ENCODE assay signal across 26 cellular contexts in genomic region chr4:88952081-88952480, GRCh38.
A peak's percentile ranks its signal among the peaks of the same experiment; 100 is the strongest.
DNase-seq lines count a peak whose midpoint lies in the region; ATAC-seq and TF ChIP-seq lines count a peak whose summit lies in the region.
"Had no signal": no experiment of that assay in that cellular context is flagged by ENCODE, and none has a peak within 500 bp of the region (broad histone marks: within the 10 kb centered on the region; RNA-seq: fewer than 3 reads in every experiment).

No MANE protein-coding gene starts in this region.

- no peaks in the 10 kb centered on the region for H3K27me3 Mint-ChIP-seq in activated naive CD4-positive, alpha-beta T cell treated with anti-CD3 and anti-CD28 coated beads, Interleukin-2, amount 10 ng/mL, durations not matched to agents 7 days and 5 days
- no peaks in the 10 kb centered on the region for H3K27me3 Mint-ChIP-seq in activated naive CD4-positive, alpha-beta T cell treated with anti-CD3 and anti-CD28 coated beads for 36 hours (ENCODE audit: low read depth)
- H3K27me3 Mint-ChIP-seq in immature natural killer cell (ENCODE audit: low read depth in 3 of 3) = peaks cover 0 to 4% (median 2%) of the 10 kb centered on the region in 3 donors
- H3K27me3 Mint-ChIP-seq: CD4-positive, alpha-beta T cell had no signal

- CTCF ChIA-PET in activated naive CD4-positive, alpha-beta T cell treated with anti-CD3 and anti-CD28 coated beads, Interleukin-2, amount 10 ng/mL, durations not matched to agents 7 days and 5 days (lab: Charles Lee) = no interaction called here
- CTCF ChIA-PET in activated naive CD4-positive, alpha-beta T cell treated with anti-CD3 and anti-CD28 coated beads for 36 hours (lab: Charles Lee) = interaction anchor here (1.1 kb wide), 1 partner anchor 79 kb away, joined by 3 read pairs; no protein-coding TSS in a partner anchor

- H3K27ac Mint-ChIP-seq in activated naive CD4-positive, alpha-beta T cell treated with anti-CD3 and anti-CD28 coated beads, Interleukin-2, amount 10 ng/mL, durations not matched to agents 7 days and 5 days = peak overlapping the region; percentile 78
- H3K27ac Mint-ChIP-seq in activated naive CD4-positive, alpha-beta T cell treated with anti-CD3 and anti-CD28 coated beads for 36 hours = no peak overlapping the region
- no peak overlapping the region for H3K27ac Mint-ChIP-seq in immature natural killer cell
- H3K27ac Mint-ChIP-seq: CD4-positive, alpha-beta T cell had no signal

- H3K36me3 ChIP-seq in hepatocyte (replicated peaks; ENCODE audit: insufficient read depth, low read depth) = no peaks in the 10 kb centered on the region
- H3K36me3 ChIP-seq in thoracic aorta = no peaks in the 10 kb centered on the region
- H3K36me3 ChIP-seq: BLaER1 had no signal

- ATAC-seq in thoracic aorta (ENCODE audit: insufficient number of reproducible peaks, low FRiP score, low read depth) = no peak
- ATAC-seq in HG03045 (IDR thresholded peaks at IDR 0.05; ENCODE audit: unreplicated experiment) = no peak
- ATAC-seq: GM12878 had no signal

- H3K4me2 ChIP-seq in hepatocyte = no peak overlapping the region
- H3K4me2 ChIP-seq: BLaER1, PC-9 had no signal

- no peak overlapping the region for H3K4me3 Mint-ChIP-seq in activated naive CD4-positive, alpha-beta T cell treated with anti-CD3 and anti-CD28 coated beads, Interleukin-2, amount 10 ng/mL, durations not matched to agents 7 days and 5 days
- H3K4me3 Mint-ChIP-seq in activated naive CD4-positive, alpha-beta T cell treated with anti-CD3 and anti-CD28 coated beads for 36 hours = no peak overlapping the region
- no peak overlapping the region for H3K4me3 Mint-ChIP-seq in immature natural killer cell
- H3K4me3 Mint-ChIP-seq: CD4-positive, alpha-beta T cell had no signal

- H3K9me2 ChIP-seq in hepatocyte (replicated peaks; ENCODE audit: insufficient read depth) = no peaks in the 10 kb centered on the region

- H3K9me3 ChIP-seq in hepatocyte (ENCODE audit: low read depth) (no peaks in the 10 kb centered on the region), thoracic aorta (no peaks in the 10 kb centered on the region)
- H3K9me3 ChIP-seq: BLaER1 had no signal

- peaks cover 80% of the 10 kb centered on the region for H3K4me1 Mint-ChIP-seq in activated naive CD4-positive, alpha-beta T cell treated with anti-CD3 and anti-CD28 coated beads, Interleukin-2, amount 10 ng/mL, durations not matched to agents 7 days and 5 days
- peaks cover 17% of the 10 kb centered on the region for H3K4me1 Mint-ChIP-seq in activated naive CD4-positive, alpha-beta T cell treated with anti-CD3 and anti-CD28 coated beads for 36 hours (ENCODE audit: low read depth)
- no peaks in the 10 kb centered on the region for H3K4me1 Mint-ChIP-seq in immature natural killer cell

- TF ChIP-seq CTCF in hepatocyte (IDR thresholded peaks at IDR 0.05; ENCODE audit: poor library complexity) (no peak), thoracic aorta (IDR thresholded peaks at IDR 0.05) (no peak)

- no peak for DNase-seq in activated naive CD4-positive, alpha-beta T cell treated with anti-CD3 and anti-CD28 coated beads, Interleukin-2, amount 10 ng/mL, durations not matched to agents 7 days and 5 days
- DNase-seq in activated naive CD4-positive, alpha-beta T cell treated with anti-CD3 and anti-CD28 coated beads for 36 hours = no peak
- DNase-seq in hepatocyte (ENCODE audit: low spot score) (no peak), thoracic aorta (ENCODE audit: low spot score) (no peak), immature natural killer cell (no peak), DMS 273 (lab: John Stamatoyannopoulos, UW; ENCODE audit: unreplicated experiment) (no peak)
- DNase-seq in stimulated activated CD4-positive, alpha-beta T cell treated with anti-CD3 and anti-CD28 coated beads, Interleukin-12 subunit alpha, Interleukin-12 subunit beta, amount 100 ng/mL, for 4 hours = no peak
- DNase-seq: ACHN; CD4-positive, alpha-beta T cell; COR-L47; DMS 273 treated with DMSO at 0.1 percent for 48 hours; DND-41; H7; Karpas-422; NCI-H1694 treated with DMSO at 0.1 percent for 48 hours; NCI-H2081 treated with DMSO at 0.1 percent for 48 hours; NCI-H2171 treated with DMSO at 0.1 percent for 48 hours; NCI-H446 treated with DMSO at 0.1 percent for 48 hours; NCI-H526 treated with DMSO at 0.1 percent for 48 hours; PC-9; SHP77 treated with DMSO at 0.1 percent for 48 hours had no signal

- peaks cover 27% of the 10 kb centered on the region for H3K9me3 Mint-ChIP-seq in activated naive CD4-positive, alpha-beta T cell treated with anti-CD3 and anti-CD28 coated beads, Interleukin-2, amount 10 ng/mL, durations not matched to agents 7 days and 5 days
- no peaks in the 10 kb centered on the region for H3K9me3 Mint-ChIP-seq in activated naive CD4-positive, alpha-beta T cell treated with anti-CD3 and anti-CD28 coated beads for 36 hours
- H3K9me3 Mint-ChIP-seq in immature natural killer cell = no peaks in the 10 kb centered on the region
- H3K9me3 Mint-ChIP-seq: CD4-positive, alpha-beta T cell had no signal

- H3K36me3 Mint-ChIP-seq in activated naive CD4-positive, alpha-beta T cell treated with anti-CD3 and anti-CD28 coated beads, Interleukin-2, amount 10 ng/mL, durations not matched to agents 7 days and 5 days = peaks cover 49% of the 10 kb centered on the region
- no peaks in the 10 kb centered on the region for H3K36me3 Mint-ChIP-seq in activated naive CD4-positive, alpha-beta T cell treated with anti-CD3 and anti-CD28 coated beads for 36 hours (ENCODE audit: low read depth)
- no peaks in the 10 kb centered on the region for H3K36me3 Mint-ChIP-seq in immature natural killer cell

- 73% methylated on average over 3 of the region's 3 CpGs for WGBS in hepatocyte (ENCODE audit: low lambda C conversion rate, missing lambda C conversion rate)

- H3K4me3 ChIP-seq in hepatocyte (no peak overlapping the region), thoracic aorta (no peak overlapping the region)
- H3K4me3 ChIP-seq: BLaER1, GM12878, PC-9 had no signal

- no peaks in the 10 kb centered on the region for H3K79me2 ChIP-seq in hepatocyte

- H3K27me3 ChIP-seq in hepatocyte (no peaks in the 10 kb centered on the region), thoracic aorta (replicated peaks; ENCODE audit: insufficient read depth) (no peaks in the 10 kb centered on the region)
- H3K27me3 ChIP-seq: BLaER1 had no signal

- H3K4me1 ChIP-seq in hepatocyte (ENCODE audit: insufficient read depth) (no peaks in the 10 kb centered on the region), thoracic aorta (ENCODE audit: control insufficient read depth in 1 of 2, low read depth in 2 of 2) (peaks cover 5 to 16% of the 10 kb centered on the region in 2 donors)
- H3K4me1 ChIP-seq: BLaER1 had no signal

- H3K27ac ChIP-seq in hepatocyte = peak overlapping the region; percentile 45
- peak overlapping the region; percentile 41 to 49 for H3K27ac ChIP-seq in thoracic aorta
- H3K27ac ChIP-seq: 22Rv1, BLaER1, PC-9, RWPE1 had no signal

- H2AFZ ChIP-seq in hepatocyte = no peak overlapping the region
- H2AFZ ChIP-seq: PC-9 had no signal

- no peaks in the 10 kb centered on the region for H4K20me1 ChIP-seq in hepatocyte (ENCODE audit: insufficient read depth, poor library complexity, severe bottlenecking)
- H4K20me1 ChIP-seq: BLaER1 had no signal

- intact Hi-C loops in activated naive CD4-positive, alpha-beta T cell treated with anti-CD3 and anti-CD28 coated beads for 36 hours (cut with micrococcal nuclease) = no loop called here
